Comparison of ENCODE assay signal across 8 cellular contexts in the genomic region with DNA sequence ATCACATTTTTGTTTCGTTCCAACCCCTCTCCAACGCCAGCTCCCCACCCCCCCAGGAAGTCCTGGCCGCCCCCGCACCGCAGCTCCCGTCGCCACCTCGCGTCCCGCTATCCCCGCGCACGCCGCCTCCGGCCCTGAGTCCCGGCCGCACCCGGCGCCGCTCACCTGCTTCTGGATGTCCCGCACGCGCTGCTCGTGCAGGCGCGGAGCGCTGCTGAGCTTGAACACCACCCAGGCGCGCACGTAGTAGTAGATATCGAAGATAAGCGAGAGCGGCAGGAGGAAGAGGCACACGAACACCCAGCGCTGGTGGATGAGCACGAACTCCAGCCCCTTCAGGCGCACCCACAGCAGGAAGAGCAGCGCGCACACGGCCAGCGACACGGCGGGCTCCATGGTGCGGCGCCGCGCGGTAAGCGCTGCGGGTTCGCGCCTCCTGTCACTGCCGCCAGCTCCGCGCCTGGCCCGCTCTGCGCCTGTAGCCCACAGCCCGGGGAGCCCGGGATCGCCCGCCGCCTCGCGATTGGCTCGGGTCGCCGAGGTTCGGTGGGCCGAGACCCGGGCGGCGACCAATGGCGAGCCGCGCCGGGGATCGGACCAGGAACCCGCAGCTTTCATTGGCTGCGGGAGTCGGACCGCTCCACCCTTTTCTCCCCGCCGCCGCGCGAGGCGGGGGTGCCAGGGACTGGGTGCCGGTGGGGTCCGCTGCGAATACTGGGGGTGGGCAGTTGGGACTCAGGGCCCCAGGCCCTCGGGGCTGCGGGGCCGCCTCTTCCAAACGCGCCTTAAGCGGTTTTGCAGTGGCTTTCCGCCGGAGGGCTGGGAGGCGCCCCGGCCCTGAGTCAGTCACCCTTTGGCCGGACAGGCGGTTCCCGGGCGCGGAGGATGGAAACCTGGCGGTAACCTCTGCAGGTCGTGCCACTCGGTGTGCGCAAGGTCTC. TPM values are rescaled to one million over a fixed set of nuclear protein-coding genes. Genes with fewer than 3 reads are reported as not detected.
DNase-seq lines count a peak whose midpoint lies in the region; ATAC-seq and TF ChIP-seq lines count a peak whose summit lies in the region.

Gene DHCR24, minus strand, starts transcription at position 472 of the 941 bp plus-strand sequence. Its CDS starts 76 bp downstream, at position 396.

- H3K36me3 Mint-ChIP-seq in activated T-cell treated with anti-CD3 and anti-CD28 coated beads, Interleukin-2, amount 50 U/mL, for 72 hours (ENCODE audit: insufficient read depth in 2 of 2), result peaks cover 3 to 7% of the 10 kb centered on the region in 2 donors
- peaks cover 4% of the 10 kb centered on the region for H3K36me3 Mint-ChIP-seq in stimulated activated effector memory CD8-positive, alpha-beta T cell treated with anti-CD3 and anti-CD28 coated beads, Interleukin-12 subunit alpha, Interleukin-12 subunit beta, amount 100 ng/mL, for 72 hours

- POLR2A ChIA-PET in PC-9 (lab: Charles Lee; ENCODE audit: unreplicated experiment), result interaction anchor here (0.5 to 1.2 kb wide), 9 partner anchors 10 to 941 kb away, joined by 3 to 21 read pairs (median 6); partner anchors contain the start of genes IFT25 and LRRC42

- peak within 1 kb of the TSS; percentile 92 for H3K4me2 ChIP-seq in PC-9

- peak; percentile 89 for ATAC-seq in GM21390 (IDR thresholded peaks at IDR 0.05; ENCODE audit: unreplicated experiment)
- ATAC-seq in activated T-cell treated with anti-CD3 and anti-CD28 coated beads, Interleukin-2, amount 50 U/mL, for 72 hours (replicated peaks in 1 of 2), result peak; percentile 93 to 95
- ATAC-seq in stimulated activated effector memory CD8-positive, alpha-beta T cell treated with anti-CD3 and anti-CD28 coated beads, Interleukin-12 subunit alpha, Interleukin-12 subunit beta, amount 100 ng/mL, for 72 hours, result peak; percentile 96

- H3K4me1 Mint-ChIP-seq in activated T-cell treated with anti-CD3 and anti-CD28 coated beads, Interleukin-2, amount 50 U/mL, for 72 hours (ENCODE audit: low read depth), result peaks cover 41% of the 10 kb centered on the region
- H3K4me1 Mint-ChIP-seq in stimulated activated effector memory CD8-positive, alpha-beta T cell treated with anti-CD3 and anti-CD28 coated beads, Interleukin-12 subunit alpha, Interleukin-12 subunit beta, amount 100 ng/mL, for 72 hours, result peaks cover 37% of the 10 kb centered on the region

- H3K9me3 Mint-ChIP-seq in activated T-cell treated with anti-CD3 and anti-CD28 coated beads, Interleukin-2, amount 50 U/mL, for 72 hours, result no peaks in the 10 kb centered on the region
- H3K9me3 Mint-ChIP-seq in stimulated activated effector memory CD8-positive, alpha-beta T cell treated with anti-CD3 and anti-CD28 coated beads, Interleukin-12 subunit alpha, Interleukin-12 subunit beta, amount 100 ng/mL, for 72 hours, result no peaks in the 10 kb centered on the region

- H3K9me3 ChIP-seq in PC-9 (ENCODE audit: insufficient read depth, low read depth), result no peaks in the 10 kb centered on the region
- H3K9me3 ChIP-seq in esophagus squamous epithelium, result no peaks in the 10 kb centered on the region

- peaks cover 61% of the 10 kb centered on the region for H3K4me1 ChIP-seq in PC-9 (replicated peaks; ENCODE audit: insufficient read depth)
- H3K4me1 ChIP-seq in esophagus squamous epithelium, result peaks cover 18 to 71% (median 26%) of the 10 kb centered on the region in 3 donors

- peak within 1 kb of the TSS; percentile 96 for H2AFZ ChIP-seq in PC-9

- peak in 3 of 4 donors; percentile 60 to 91 (median 65) for TF ChIP-seq POLR2A in esophagus squamous epithelium (IDR thresholded peaks at IDR 0.05)

- H3K36me3 ChIP-seq in PC-9 (ENCODE audit: low read depth), result peaks cover 30% of the 10 kb centered on the region
- H3K36me3 ChIP-seq in esophagus squamous epithelium, result peaks cover 0 to 19% (median 0%) of the 10 kb centered on the region in 3 donors

- H3F3A ChIP-seq in PC-9 (ENCODE audit: insufficient read depth, low read depth), result peaks cover 43% of the 10 kb centered on the region

- H3K4me3 ChIP-seq in PC-9 (peak within 1 kb of the TSS; percentile 96), esophagus squamous epithelium (peak within 1 kb of the TSS; percentile 74 to 92 (median 80))

- H4K20me1 ChIP-seq in PC-9 (ENCODE audit: insufficient read depth), result peaks cover 26% of the 10 kb centered on the region

- H3K27ac ChIP-seq in PC-9, result peak within 1 kb of the TSS; percentile 79
- peak within 1 kb of the TSS; percentile 83 to 93 (median 90) for H3K27ac ChIP-seq in esophagus squamous epithelium

- intact Hi-C loops in PC-9 (cut with micrococcal nuclease; ENCODE audit: unreplicated experiment), result loop anchor here (1.0 to 10.0 kb wide), 5 partner anchors 28 to 942 kb away; partner anchors contain the start of genes IFT25 and LRRC42
- intact Hi-C loops in esophagus squamous epithelium (cut with DNase I), result loop anchor here (10.0 kb wide), 1 partner anchor 58 kb away; no protein-coding TSS in a partner anchor

- DNase-seq in DMS 273 treated with DMSO at 0.1 percent for 48 hours (lab: John Stamatoyannopoulos, UW), result peak; percentile 61
- DNase-seq in HUDEP-2 (lab: John Stamatoyannopoulos, UW; ENCODE audit: unreplicated experiment in 76 of 76), result peak in 74 of 76 experiments; percentile 24 to 89 (median 74)
- peak; percentile 69 to 90 for DNase-seq in PC-9
- peak; percentile 84 to 87 for DNase-seq in activated T-cell treated with anti-CD3 and anti-CD28 coated beads, Interleukin-2, amount 50 U/mL, for 72 hours
- DNase-seq in esophagus squamous epithelium (lab: John Stamatoyannopoulos, UW), result no peak
- DNase-seq in myocyte (ENCODE audit: low read depth), result peak; percentile 87
- DNase-seq in stimulated activated effector memory CD8-positive, alpha-beta T cell treated with anti-CD3 and anti-CD28 coated beads, Interleukin-12 subunit alpha, Interleukin-12 subunit beta, amount 100 ng/mL, for 72 hours (ENCODE audit: low spot score in 2 of 2), result peak; percentile 72 to 86

- peak within 1 kb of the TSS; percentile 88 to 89 for H3K4me3 Mint-ChIP-seq in activated T-cell treated with anti-CD3 and anti-CD28 coated beads, Interleukin-2, amount 50 U/mL, for 72 hours
- peak within 1 kb of the TSS; percentile 93 for H3K4me3 Mint-ChIP-seq in stimulated activated effector memory CD8-positive, alpha-beta T cell treated with anti-CD3 and anti-CD28 coated beads, Interleukin-12 subunit alpha, Interleukin-12 subunit beta, amount 100 ng/mL, for 72 hours

- H3K27me3 ChIP-seq in PC-9 (ENCODE audit: insufficient read depth, low read depth), result no peaks in the 10 kb centered on the region
- no peaks in the 10 kb centered on the region for H3K27me3 ChIP-seq in esophagus squamous epithelium

- H3K9me2 ChIP-seq in PC-9 (ENCODE audit: insufficient read depth), result no peaks in the 10 kb centered on the region

- H3K79me2 ChIP-seq in PC-9 (ENCODE audit: low read depth), result peaks cover 49% of the 10 kb centered on the region

- H3K27me3 Mint-ChIP-seq in activated T-cell treated with anti-CD3 and anti-CD28 coated beads, Interleukin-2, amount 50 U/mL, for 72 hours (ENCODE audit: low read depth), result peaks cover 24% of the 10 kb centered on the region

- 0 to 1% methylated on average over 12 to 19 of the region's 109 CpGs for WGBS in esophagus squamous epithelium, 2 donors

- peak within 1 kb of the TSS; percentile 82 for H3K27ac Mint-ChIP-seq in activated T-cell treated with anti-CD3 and anti-CD28 coated beads, Interleukin-2, amount 50 U/mL, for 72 hours
- peak within 1 kb of the TSS; percentile 86 for H3K27ac Mint-ChIP-seq in stimulated activated effector memory CD8-positive, alpha-beta T cell treated with anti-CD3 and anti-CD28 coated beads, Interleukin-12 subunit alpha, Interleukin-12 subunit beta, amount 100 ng/mL, for 72 hours

- CTCF ChIA-PET in PC-9 (lab: Charles Lee), result interaction anchor here (1.2 to 1.7 kb wide), 2 partner anchors 58 to 63 kb away, joined by 5 to 8 read pairs; no protein-coding TSS in a partner anchor

- TF ChIP-seq CTCF in PC-9 (conservative IDR thresholded peaks at IDR 0.05) (no peak), esophagus squamous epithelium (IDR thresholded peaks at IDR 0.05) (peak in 1 of 6 experiments; percentile 12)

- no TSS peak for BruUV-seq in PC-9 (replicated peaks; lab: Mats Ljungman, UMichigan)

RNA-seq across cellular contexts. Expression of gene DHCR24, which starts in this region (rescaled TPM):
- total RNA-seq in PC-9 (2021) (195 and 369 TPM in 2 replicates), esophagus squamous epithelium (100 to 1,000 TPM; 285 to 499 (median 340) TPM), myocyte (39.2 and 44.5 TPM in 2 replicates)
- total RNA-seq in activated T-cell treated with anti-CD3 and anti-CD28 coated beads, Interleukin-2, amount 50 U/mL, for 72 hours, result 10 to 100 TPM; 17.3 to 17.7 TPM
- 80.0 TPM for polyA plus RNA-seq in myocyte (2012)
